Comparison of ENCODE assay signal across 1 cellular context in genomic region chr1:155206891-155207577, GRCh38.
A peak's percentile ranks its signal among the peaks of the same experiment; 100 is the strongest.
TF ChIP-seq lines count a peak whose summit lies in the region.

No MANE protein-coding gene starts in this region.

TF ChIP-seq in GM12878, 131 proteins besides CTCF, POLR2A, EP300 and RAD21 (continues in another document):
- TF ChIP-seq SKIL (IDR thresholded peaks at IDR 0.05; ENCODE audit: low read depth, poor library complexity, severe bottlenecking) (peak; percentile 21), MTA2 (IDR thresholded peaks at IDR 0.05; ENCODE audit: low read depth) (peak; percentile 24; the same call in 1 of the 2 replicates), PBX3 (IDR thresholded peaks at IDR 0.05; ENCODE audit: insufficient replicate concordance, low read depth, low read length) (peak; percentile 42), CBFB (IDR thresholded peaks at IDR 0.05; ENCODE audit: low read depth) (no peak), MLLT1 (IDR thresholded peaks at IDR 0.05) (0 out of 2 replicates have a peak, but pooled peaks have one; percentile 41), PAX8 (IDR thresholded peaks at IDR 0.05) (no peak), DPF2 (IDR thresholded peaks at IDR 0.05) (no peak), RELB (IDR thresholded peaks at IDR 0.05; ENCODE audit: low read depth) (no peak), RB1 (IDR thresholded peaks at IDR 0.05; ENCODE audit: borderline replicate concordance) (peak; percentile 45; the same call in 1 of the 2 replicates), RBBP5 (conservative IDR thresholded peaks at IDR 0.05) (no peak), GATAD2B (conservative IDR thresholded peaks at IDR 0.05; ENCODE audit: low read depth) (0 out of 2 replicates have a peak, but pooled peaks have one; percentile 26), YY1 (IDR thresholded peaks at IDR 0.05; ENCODE audit: low read depth, low read length) (peak; percentile 83), SMC3 (IDR thresholded peaks at IDR 0.05; ENCODE audit: borderline replicate concordance, low read length) (peak; percentile 96), SIN3A (IDR thresholded peaks at IDR 0.05; ENCODE audit: low read depth, low read length) (no peak), BMI1 (IDR thresholded peaks at IDR 0.05; ENCODE audit: borderline replicate concordance) (no peak), HSF1 (IDR thresholded peaks at IDR 0.05; ENCODE audit: low read depth, low read length) (no peak), MXI1 (IDR thresholded peaks at IDR 0.05; ENCODE audit: low read depth, low read length) (peak; percentile 42; the same call in 1 of the 2 replicates), ATF3 (IDR thresholded peaks at IDR 0.05; ENCODE audit: borderline replicate concordance, extremely low read depth, low read depth, low read length) (no peak), NBN (IDR thresholded peaks at IDR 0.05) (peak; percentile 78; the same call in 1 of the 2 replicates), SREBF1 (IDR thresholded peaks at IDR 0.05; ENCODE audit: low read length) (no peak), ZBTB33 (IDR thresholded peaks at IDR 0.05) (no peak), MAX (IDR thresholded peaks at IDR 0.05; ENCODE audit: low read depth, low read length) (no peak), ASH2L (IDR thresholded peaks at IDR 0.05; ENCODE audit: borderline replicate concordance, low read depth) (no peak), MYC (IDR thresholded peaks at IDR 0.05; ENCODE audit: insufficient read depth, insufficient read length, insufficient replicate concordance, low read length, severe bottlenecking) (no peak), CUX1 (IDR thresholded peaks at IDR 0.05; ENCODE audit: insufficient replicate concordance, low read depth, low read length) (no peak), TARDBP (IDR thresholded peaks at IDR 0.05; ENCODE audit: borderline replicate concordance) (no peak), ZBTB4 (CRISPR knock-in tag; IDR thresholded peaks at IDR 0.05) (no peak), RUNX3 (IDR thresholded peaks at IDR 0.05; ENCODE audit: low read length) (peak; percentile 48), TCF3 (IDR thresholded peaks at IDR 0.05; ENCODE audit: borderline replicate concordance, insufficient read depth, low read depth, low read length) (0 out of 2 replicates have a peak, but pooled peaks have one; percentile 47), ZSCAN29 (IDR thresholded peaks at IDR 0.05) (no peak), IKZF2 (IDR thresholded peaks at IDR 0.05) (peak; percentile 40 to 45; a peak in 1 of 4 replicates), HDGF (IDR thresholded peaks at IDR 0.05) (no peak), IRF5 (IDR thresholded peaks at IDR 0.05; ENCODE audit: borderline replicate concordance) (no peak)
